8 cellular contexts compared by ENCODE assay signal in genomic region chr10:63521389-63522128, GRCh38. TPM values are rescaled to one million over a fixed set of nuclear protein-coding genes. Genes with fewer than 3 reads are reported as not detected.
DNase-seq lines count a peak whose midpoint lies in the region; ATAC-seq, FAIRE-seq and TF ChIP-seq lines count a peak whose summit lies in the region.

Gene REEP3 (plus strand): TSS chr10:63521401. CDS start chr10:63521546, 145 bp downstream.

- TF ChIP-seq CTCF in D721Med (IDR thresholded peaks at IDR 0.05; ENCODE audit: insufficient read depth, missing control alignments) (no peak), fibroblast of villous mesenchyme (IDR thresholded peaks at IDR 0.05; ENCODE audit: insufficient read depth, low read depth, low read length) (no peak), neural cell (IDR thresholded peaks at IDR 0.05; ENCODE audit: poor library complexity, severe bottlenecking) (peak; percentile 26)

- H3K9me3 ChIP-seq in neural cell (ENCODE audit: low read length) (no peaks in the 10 kb centered on the region), subcutaneous abdominal adipose tissue (ENCODE audit: control insufficient read depth in 5 of 5, low read length in 5 of 5) (no peaks in the 10 kb centered on the region)

- no peak for FAIRE-seq in D721Med (lab: Jason Lieb, UNC)

- H3K9me2 ChIP-seq in neural cell (ENCODE audit: insufficient read depth, low read length) = no peaks in the 10 kb centered on the region

- H2AFZ ChIP-seq in neural cell (ENCODE audit: low read depth, low read length) = peak within 1 kb of the TSS; percentile 85

- peaks cover 77% of the 10 kb centered on the region for H3K79me2 ChIP-seq in neural cell (replicated peaks; ENCODE audit: insufficient read depth, low read length)

- peak; percentile 39 for DNase-seq in D721Med (ENCODE audit: insufficient read length, low spot score)
- DNase-seq in RPMI7951 (ENCODE audit: low read depth) = peak; percentile 73
- DNase-seq in activated gamma-delta T cell (lab: John Stamatoyannopoulos, UW) = peak; percentile 49
- peak; percentile 75 for DNase-seq in fibroblast of villous mesenchyme (ENCODE audit: low read depth)

- peak; percentile 48 for TF ChIP-seq RAD21 in neural cell (conservative IDR thresholded peaks at IDR 0.05)

- peak; percentile 60 for ATAC-seq in GM19438 (IDR thresholded peaks at IDR 0.05; ENCODE audit: low read depth, unreplicated experiment)
- ATAC-seq in HG03571 (IDR thresholded peaks at IDR 0.05; ENCODE audit: unreplicated experiment) = peak; percentile 51

- H3F3A ChIP-seq in neural cell (ENCODE audit: insufficient read depth, low read length, poor library complexity, severe bottlenecking) = peaks cover 6% of the 10 kb centered on the region

- H3K27me3 ChIP-seq in neural cell (ENCODE audit: insufficient read depth, low read depth, low read length) = no peaks in the 10 kb centered on the region
- no peaks in the 10 kb centered on the region for H3K27me3 ChIP-seq in subcutaneous abdominal adipose tissue (ENCODE audit: control insufficient read depth in 5 of 5, insufficient read depth in 4 of 5, low read length in 5 of 5)

- peak within 1 kb of the TSS; percentile 99 for H3K27ac ChIP-seq in neural cell (ENCODE audit: low read length)
- H3K27ac ChIP-seq in subcutaneous abdominal adipose tissue (ENCODE audit: low read depth, low read length) = peak within 1 kb of the TSS; percentile 85

- H3K4me3 ChIP-seq in fibroblast of villous mesenchyme (ENCODE audit: low read depth, low read length) = peak within 1 kb of the TSS; percentile 86
- peak within 1 kb of the TSS; percentile 77 for H3K4me3 ChIP-seq in neural cell (ENCODE audit: low read length)
- peak within 1 kb of the TSS; percentile 85 to 95 (median 94) for H3K4me3 ChIP-seq in subcutaneous abdominal adipose tissue (ENCODE audit: low read depth in 1 of 5, low read length in 5 of 5)

- H3K36me3 ChIP-seq in neural cell (ENCODE audit: insufficient read depth, low read length) (no peaks in the 10 kb centered on the region), subcutaneous abdominal adipose tissue (ENCODE audit: control insufficient read depth in 5 of 5, insufficient read depth in 5 of 5, low read length in 5 of 5) (no peaks in the 10 kb centered on the region)

- H3K4me1 ChIP-seq in subcutaneous abdominal adipose tissue (ENCODE audit: control insufficient read depth in 5 of 5, insufficient read depth in 5 of 5, low read length in 5 of 5) = peaks cover 0 to 43% (median 29%) of the 10 kb centered on the region in 5 donors

- peak; percentile 76 for TF ChIP-seq EP300 in neural cell (conservative IDR thresholded peaks at IDR 0.05; ENCODE audit: poor library complexity, severe bottlenecking)

- H3K4me2 ChIP-seq in neural cell (ENCODE audit: low read length) = peak within 1 kb of the TSS; percentile 75

- H3K9ac ChIP-seq in neural cell (ENCODE audit: low read length) = peak within 1 kb of the TSS; percentile 98
- H3K9ac ChIP-seq in subcutaneous abdominal adipose tissue (ENCODE audit: low read length in 5 of 5) = peak within 1 kb of the TSS; percentile 78 to 92 (median 90)

- no peaks in the 10 kb centered on the region for H4K20me1 ChIP-seq in neural cell (ENCODE audit: insufficient read depth)

TF ChIP-seq in neural cell, 6 proteins besides CTCF, POLR2A, EP300 and RAD21:
- TF ChIP-seq REST (IDR thresholded peaks at IDR 0.05; ENCODE audit: borderline replicate concordance) (no peak), SMC3 (conservative IDR thresholded peaks at IDR 0.05; ENCODE audit: poor library complexity) (peak; percentile 47), TAF1 (IDR thresholded peaks at IDR 0.05; ENCODE audit: low read depth) (no peak), EZH2 (IDR thresholded peaks at IDR 0.05; ENCODE audit: borderline replicate concordance, insufficient read depth, low read length, poor library complexity, severe bottlenecking) (no peak), MXI1 (conservative IDR thresholded peaks at IDR 0.05; ENCODE audit: poor library complexity, severe bottlenecking) (peak; percentile 73), POLR2AphosphoS5 (IDR thresholded peaks at IDR 0.05) (peak; percentile 97)

RNA-seq across cellular contexts. Expression of gene REEP3, which starts in this region (rescaled TPM):
- total RNA-seq in RPMI7951 (2014; rRNA removed; shearing (Covaris generic)) = 57.6 and 62.0 TPM in 2 replicates
- total RNA-seq in fibroblast of villous mesenchyme = 57.3 and 127 TPM in 2 replicates
- 6.9 and 7.2 TPM in 2 replicates for polyA plus RNA-seq in neural cell
- polyA minus RNA-seq in neural cell = 7.1 and 8.5 TPM in 2 replicates

Comparison
In these comparisons a context has a peak if more than half of its experiments do, and no peak if none do; other contexts are left out.
1. Peak in every context shown above with its lines: DNase-seq, ATAC-seq, H3K4me3 ChIP-seq and H3K27ac ChIP-seq.